8 cellular contexts compared by ENCODE assay signal in genomic region chr2:111667542-111668273, GRCh38.
DNase-seq lines count a peak whose midpoint lies in the region; ATAC-seq, FAIRE-seq and TF ChIP-seq lines count a peak whose summit lies in the region.

No MANE protein-coding gene starts in this region.

- H3K27me3 ChIP-seq in HCT116 (ENCODE audit: insufficient read depth, low read length): no peaks in the 10 kb centered on the region
- H3K27me3 ChIP-seq in smooth muscle cell (ENCODE audit: low read depth): no peaks in the 10 kb centered on the region

- TF ChIP-seq RAD21 in HCT116 (IDR thresholded peaks at IDR 0.05; ENCODE audit: low read depth): peak; percentile 70

- CTCF ChIA-PET in HCT116 (lab: Charles Lee): no interaction called here

- DNase-seq in HCT116 (ENCODE audit: low read depth, low spot score): no peak
- peak; percentile 68 to 88 for DNase-seq in foreskin fibroblast
- DNase-seq in smooth muscle cell (lab: John Stamatoyannopoulos, UW; ENCODE audit: unreplicated experiment): no peak
- no peak for DNase-seq in NCI-H2029 (lab: John Stamatoyannopoulos, UW)
- no peak for DNase-seq in GM19238 (ENCODE audit: insufficient read length, low spot score)
- DNase-seq in frontal cortex (ENCODE audit: low spot score in 2 of 2): no peak

- no peak for FAIRE-seq in frontal cortex (lab: Jason Lieb, UNC)

- H3K4me3 ChIP-seq in HCT116 (replicated peaks in 1 of 2; ENCODE audit: low read depth in 1 of 2, low read length in 2 of 2) (no peak overlapping the region), foreskin fibroblast (ENCODE audit: low read depth in 1 of 2, low read length in 2 of 2) (no peak overlapping the region), smooth muscle cell (no peak overlapping the region)

- no peak overlapping the region for H3K9ac ChIP-seq in HCT116 (ENCODE audit: low read length)
- no peak overlapping the region for H3K9ac ChIP-seq in smooth muscle cell (ENCODE audit: low read depth)

- RAD21 ChIA-PET in HCT116 (lab: Charles Lee; ENCODE audit: low non-redundant PET in 1 of 2, low total read pairs in 2 of 2, uncharacterized antibody in 2 of 2, unreplicated experiment in 2 of 2): no interaction called here

- no TSS peak for BruUV-seq in HCT116 (replicated peaks; lab: Mats Ljungman, UMichigan)

- ATAC-seq in HCT116 (peak; percentile 67), SK-N-SH treated with all-trans-retinoic acid at 6 μM for 48 hours (peak; percentile 99), HG03354 (IDR thresholded peaks at IDR 0.05; ENCODE audit: poor library complexity, severe bottlenecking, unreplicated experiment) (no peak)

- H3K36me3 ChIP-seq in HCT116 (ENCODE audit: control insufficient read depth in 1 of 2, insufficient read depth in 2 of 2, low read length in 2 of 2) (no peaks in the 10 kb centered on the region), smooth muscle cell (ENCODE audit: low read depth) (no peaks in the 10 kb centered on the region)

- TF ChIP-seq CTCF in HCT116 (IDR thresholded peaks at IDR 0.05 in 2 of 3, conservative IDR thresholded peaks at IDR 0.05 in 1 of 3; ENCODE audit: borderline replicate concordance in 1 of 3, insufficient read depth in 1 of 3, low read depth in 2 of 3, low read length in 2 of 3) (peak in 2 of 3 experiments; percentile 24 to 37; a peak in 2 of 6 replicates), foreskin fibroblast (IDR thresholded peaks at IDR 0.05; ENCODE audit: low read depth, low read length) (peak; percentile 62), smooth muscle cell (IDR thresholded peaks at IDR 0.05; ENCODE audit: borderline replicate concordance, insufficient read depth, poor library complexity, severe bottlenecking) (peak; percentile 48)

- no peak overlapping the region for H3K27ac ChIP-seq in HCT116 (ENCODE audit: low read depth, low read length)
- no peak overlapping the region for H3K27ac ChIP-seq in smooth muscle cell (ENCODE audit: low read depth)

- H3K9me3 ChIP-seq in HCT116 (ENCODE audit: control insufficient read depth in 1 of 2, insufficient read depth in 1 of 2, low read depth in 1 of 2, low read length in 2 of 2): no peaks in the 10 kb centered on the region
- H3K9me3 ChIP-seq in smooth muscle cell (replicated peaks; ENCODE audit: low read depth): no peaks in the 10 kb centered on the region

- WGBS in smooth muscle cell (ENCODE audit: low lambda C conversion rate): 91% methylated on average over 3 of the region's 3 CpGs

- H3F3A ChIP-seq in smooth muscle cell (ENCODE audit: low read depth): no peaks in the 10 kb centered on the region

- H2AFZ ChIP-seq in HCT116 (ENCODE audit: low read depth, low read length, poor library complexity, severe bottlenecking) (no peak overlapping the region), smooth muscle cell (ENCODE audit: low read depth) (no peak overlapping the region)

- H3K9me2 ChIP-seq in HCT116 (ENCODE audit: insufficient read depth): no peaks in the 10 kb centered on the region

- intact Hi-C loops in HCT116 (cut with micrococcal nuclease): no loop called here

- H3K4me1 ChIP-seq in HCT116 (ENCODE audit: control insufficient read depth in 1 of 2, insufficient read depth in 2 of 2, low read length in 2 of 2): no peaks in the 10 kb centered on the region
- no peaks in the 10 kb centered on the region for H3K4me1 ChIP-seq in smooth muscle cell (ENCODE audit: low read depth)

- H3K4me2 ChIP-seq in HCT116 (ENCODE audit: low read length): no peak overlapping the region
- no peak overlapping the region for H3K4me2 ChIP-seq in smooth muscle cell

- POLR2A ChIA-PET in HCT116 (lab: Charles Lee): interaction anchor here (0.6 to 1.1 kb wide), 2 partner anchors 24 to 548 kb away, joined by 3 read pairs; no protein-coding TSS in a partner anchor

- no peak for TF ChIP-seq POLR2A in HCT116 (IDR thresholded peaks at IDR 0.05; ENCODE audit: borderline replicate concordance, extremely low read depth, insufficient read depth, insufficient read length)

- H4K20me1 ChIP-seq in HCT116 (ENCODE audit: insufficient read depth) (no peaks in the 10 kb centered on the region), smooth muscle cell (ENCODE audit: low read depth) (no peaks in the 10 kb centered on the region)

- H3K79me2 ChIP-seq in HCT116 (ENCODE audit: insufficient read depth, low read length) (no peaks in the 10 kb centered on the region), smooth muscle cell (ENCODE audit: low read depth) (no peaks in the 10 kb centered on the region)

TF ChIP-seq in HCT116, 20 proteins besides CTCF, POLR2A, EP300 and RAD21:
- TF ChIP-seq POLR2AphosphoS5 (IDR thresholded peaks at IDR 0.05; ENCODE audit: low read depth, low read length) (no peak), CBX3 (IDR thresholded peaks at IDR 0.05; ENCODE audit: low read depth) (no peak), ZNF274 (IDR thresholded peaks at IDR 0.05; ENCODE audit: low read depth, low read length) (no peak), EZH2 (IDR thresholded peaks at IDR 0.05) (no peak), SP1 (IDR thresholded peaks at IDR 0.05; ENCODE audit: low read depth) (no peak), ELF1 (IDR thresholded peaks at IDR 0.05; ENCODE audit: borderline replicate concordance, low read depth) (no peak), EGR1 (IDR thresholded peaks at IDR 0.05; ENCODE audit: low read depth) (no peak), SIN3A (IDR thresholded peaks at IDR 0.05; ENCODE audit: low read depth) (no peak), ZFX (IDR thresholded peaks at IDR 0.05) (no peak), JUND (IDR thresholded peaks at IDR 0.05) (no peak), ZBTB33 (IDR thresholded peaks at IDR 0.05; ENCODE audit: extremely low read depth, insufficient replicate concordance, low read length) (no peak), YY1 (IDR thresholded peaks at IDR 0.05; ENCODE audit: extremely low read depth, insufficient replicate concordance, low read depth, low read length) (no peak), SRF (IDR thresholded peaks at IDR 0.05; ENCODE audit: low read depth) (no peak), EZH2phosphoT487 (IDR thresholded peaks at IDR 0.05; ENCODE audit: borderline replicate concordance) (no peak), FOSL1 (IDR thresholded peaks at IDR 0.05; ENCODE audit: low read depth) (no peak), MAX (IDR thresholded peaks at IDR 0.05) (no peak)

TF ChIP-seq in SK-N-SH treated with all-trans-retinoic acid at 6 μM for 48 hours, 23 proteins besides CTCF, POLR2A, EP300 and RAD21:
- TF ChIP-seq ZNF70 (CRISPR knock-in tag; IDR thresholded peaks at IDR 0.05) (no peak), ZC3H10 (CRISPR knock-in tag; IDR thresholded peaks at IDR 0.05) (no peak), ESRRG (CRISPR knock-in tag; IDR thresholded peaks at IDR 0.05) (no peak), TCF4 (CRISPR knock-in tag; IDR thresholded peaks at IDR 0.05; ENCODE audit: borderline replicate concordance) (no peak), GLIS3 (CRISPR knock-in tag; IDR thresholded peaks at IDR 0.05) (no peak), ZFP30 (CRISPR knock-in tag; IDR thresholded peaks at IDR 0.05) (no peak), ZNF8 (CRISPR knock-in tag; IDR thresholded peaks at IDR 0.05) (no peak), ZFP3 (CRISPR knock-in tag; IDR thresholded peaks at IDR 0.05) (no peak), SNAI2 (CRISPR knock-in tag; IDR thresholded peaks at IDR 0.05) (no peak), CREB5 (CRISPR knock-in tag; IDR thresholded peaks at IDR 0.05; ENCODE audit: low read depth) (no peak), PPARA (CRISPR knock-in tag; IDR thresholded peaks at IDR 0.05; ENCODE audit: borderline replicate concordance) (no peak), ZNF565 (CRISPR knock-in tag; conservative IDR thresholded peaks at IDR 0.05; ENCODE audit: low read depth) (no peak), OSR1 (CRISPR knock-in tag; IDR thresholded peaks at IDR 0.05) (no peak)
TF ChIP-seq in SK-N-SH treated with all-trans-retinoic acid at 6 μM for 48 hours: peak in this region for 0.

Comparison
In these comparisons a context has a peak if more than half of its experiments do, and no peak if none do; other contexts are left out.
1. DNase-seq: peak in foreskin fibroblast (2 of 2); none in HCT116 (single experiment), smooth muscle cell (single experiment), NCI-H2029 (single experiment), GM19238 (single experiment) and frontal cortex (0 of 2).
2. Peak in every context shown above with its lines, with median percentiles within 50 percentile points of each other: CTCF ChIP-seq.